Comparison of ENCODE assay signal across 2 cellular contexts in the genomic region with DNA sequence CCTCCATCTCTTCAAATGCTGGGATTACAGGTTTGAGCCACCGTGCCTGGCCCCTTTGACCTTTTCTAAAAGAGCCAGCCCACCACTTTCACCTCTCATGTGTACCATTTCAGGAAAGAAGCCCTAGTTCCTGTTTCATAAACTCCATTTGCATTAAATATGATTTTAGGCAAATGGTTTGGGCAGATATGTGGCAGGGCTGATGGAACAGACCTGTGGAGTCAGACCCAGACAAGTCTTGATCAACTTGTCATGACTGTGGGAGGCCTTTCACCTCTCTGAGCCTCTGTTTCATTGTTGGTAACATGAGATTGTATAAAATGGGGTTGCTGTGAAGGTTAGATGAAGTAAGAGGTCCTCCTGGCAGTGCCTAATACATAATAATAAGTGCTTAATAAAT.
A peak's percentile ranks its signal among the peaks of the same experiment; 100 is the strongest.
TF ChIP-seq lines count a peak whose summit lies in the region.

No MANE protein-coding gene starts in this region.

TF ChIP-seq in GM12878, 131 proteins besides CTCF, POLR2A, EP300 and RAD21 (continues in another document):
- TF ChIP-seq, protein P1, sequence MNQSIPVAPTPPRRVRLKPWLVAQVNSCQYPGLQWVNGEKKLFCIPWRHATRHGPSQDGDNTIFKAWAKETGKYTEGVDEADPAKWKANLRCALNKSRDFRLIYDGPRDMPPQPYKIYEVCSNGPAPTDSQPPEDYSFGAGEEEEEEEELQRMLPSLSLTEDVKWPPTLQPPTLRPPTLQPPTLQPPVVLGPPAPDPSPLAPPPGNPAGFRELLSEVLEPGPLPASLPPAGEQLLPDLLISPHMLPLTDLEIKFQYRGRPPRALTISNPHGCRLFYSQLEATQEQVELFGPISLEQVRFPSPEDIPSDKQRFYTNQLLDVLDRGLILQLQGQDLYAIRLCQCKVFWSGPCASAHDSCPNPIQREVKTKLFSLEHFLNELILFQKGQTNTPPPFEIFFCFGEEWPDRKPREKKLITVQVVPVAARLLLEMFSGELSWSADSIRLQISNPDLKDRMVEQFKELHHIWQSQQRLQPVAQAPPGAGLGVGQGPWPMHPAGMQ (IDR thresholded peaks at IDR 0.05; ENCODE audit: borderline replicate concordance): no peak
- TF ChIP-seq EGR1 (IDR thresholded peaks at IDR 0.05; ENCODE audit: borderline replicate concordance in 1 of 2, low read depth in 2 of 2, low read length in 2 of 2) (no peak), SREBF2 (IDR thresholded peaks at IDR 0.05; ENCODE audit: low read length) (no peak), MYC (IDR thresholded peaks at IDR 0.05; ENCODE audit: insufficient read depth, insufficient read length, insufficient replicate concordance, low read length, severe bottlenecking) (no peak), JUNB (IDR thresholded peaks at IDR 0.05) (no peak), FOXM1 (IDR thresholded peaks at IDR 0.05; ENCODE audit: low read depth, low read length) (no peak), NR2C1 (IDR thresholded peaks at IDR 0.05) (no peak), RBBP5 (conservative IDR thresholded peaks at IDR 0.05) (no peak), SPI1 (IDR thresholded peaks at IDR 0.05; ENCODE audit: borderline replicate concordance, insufficient read depth, low read depth, low read length) (peak; percentile 43; the same call in 1 of the 2 replicates), TBL1XR1 (IDR thresholded peaks at IDR 0.05; ENCODE audit: low read depth, low read length) (no peak), BMI1 (IDR thresholded peaks at IDR 0.05; ENCODE audit: borderline replicate concordance) (no peak), MTA3 (IDR thresholded peaks at IDR 0.05; ENCODE audit: borderline replicate concordance, low read length) (no peak), EED (IDR thresholded peaks at IDR 0.05; ENCODE audit: low read depth) (no peak), SP1 (IDR thresholded peaks at IDR 0.05; ENCODE audit: low read depth, low read length) (no peak), POU2F2 (IDR thresholded peaks at IDR 0.05; ENCODE audit: borderline replicate concordance, low read depth, low read length) (peak; percentile 79; the same call in 1 of the 3 replicates)
- TF ChIP-seq, protein P2, sequence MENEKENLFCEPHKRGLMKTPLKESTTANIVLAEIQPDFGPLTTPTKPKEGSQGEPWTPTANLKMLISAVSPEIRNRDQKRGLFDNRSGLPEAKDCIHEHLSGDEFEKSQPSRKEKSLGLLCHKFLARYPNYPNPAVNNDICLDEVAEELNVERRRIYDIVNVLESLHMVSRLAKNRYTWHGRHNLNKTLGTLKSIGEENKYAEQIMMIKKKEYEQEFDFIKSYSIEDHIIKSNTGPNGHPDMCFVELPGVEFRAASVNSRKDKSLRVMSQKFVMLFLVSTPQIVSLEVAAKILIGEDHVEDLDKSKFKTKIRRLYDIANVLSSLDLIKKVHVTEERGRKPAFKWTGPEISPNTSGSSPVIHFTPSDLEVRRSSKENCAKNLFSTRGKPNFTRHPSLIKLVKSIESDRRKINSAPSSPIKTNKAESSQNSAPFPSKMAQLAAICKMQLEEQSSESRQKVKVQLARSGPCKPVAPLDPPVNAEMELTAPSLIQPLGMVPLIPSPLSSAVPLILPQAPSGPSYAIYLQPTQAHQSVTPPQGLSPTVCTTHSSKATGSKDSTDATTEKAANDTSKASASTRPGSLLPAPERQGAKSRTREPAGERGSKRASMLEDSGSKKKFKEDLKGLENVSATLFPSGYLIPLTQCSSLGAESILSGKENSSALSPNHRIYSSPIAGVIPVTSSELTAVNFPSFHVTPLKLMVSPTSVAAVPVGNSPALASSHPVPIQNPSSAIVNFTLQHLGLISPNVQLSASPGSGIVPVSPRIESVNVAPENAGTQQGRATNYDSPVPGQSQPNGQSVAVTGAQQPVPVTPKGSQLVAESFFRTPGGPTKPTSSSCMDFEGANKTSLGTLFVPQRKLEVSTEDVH (IDR thresholded peaks at IDR 0.05; ENCODE audit: low read depth, partially characterized antibody): no peak
- TF ChIP-seq, protein P3, sequence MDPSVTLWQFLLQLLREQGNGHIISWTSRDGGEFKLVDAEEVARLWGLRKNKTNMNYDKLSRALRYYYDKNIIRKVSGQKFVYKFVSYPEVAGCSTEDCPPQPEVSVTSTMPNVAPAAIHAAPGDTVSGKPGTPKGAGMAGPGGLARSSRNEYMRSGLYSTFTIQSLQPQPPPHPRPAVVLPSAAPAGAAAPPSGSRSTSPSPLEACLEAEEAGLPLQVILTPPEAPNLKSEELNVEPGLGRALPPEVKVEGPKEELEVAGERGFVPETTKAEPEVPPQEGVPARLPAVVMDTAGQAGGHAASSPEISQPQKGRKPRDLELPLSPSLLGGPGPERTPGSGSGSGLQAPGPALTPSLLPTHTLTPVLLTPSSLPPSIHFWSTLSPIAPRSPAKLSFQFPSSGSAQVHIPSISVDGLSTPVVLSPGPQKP (IDR thresholded peaks at IDR 0.05; ENCODE audit: low read depth, low read length): no peak
- TF ChIP-seq, protein P4, sequence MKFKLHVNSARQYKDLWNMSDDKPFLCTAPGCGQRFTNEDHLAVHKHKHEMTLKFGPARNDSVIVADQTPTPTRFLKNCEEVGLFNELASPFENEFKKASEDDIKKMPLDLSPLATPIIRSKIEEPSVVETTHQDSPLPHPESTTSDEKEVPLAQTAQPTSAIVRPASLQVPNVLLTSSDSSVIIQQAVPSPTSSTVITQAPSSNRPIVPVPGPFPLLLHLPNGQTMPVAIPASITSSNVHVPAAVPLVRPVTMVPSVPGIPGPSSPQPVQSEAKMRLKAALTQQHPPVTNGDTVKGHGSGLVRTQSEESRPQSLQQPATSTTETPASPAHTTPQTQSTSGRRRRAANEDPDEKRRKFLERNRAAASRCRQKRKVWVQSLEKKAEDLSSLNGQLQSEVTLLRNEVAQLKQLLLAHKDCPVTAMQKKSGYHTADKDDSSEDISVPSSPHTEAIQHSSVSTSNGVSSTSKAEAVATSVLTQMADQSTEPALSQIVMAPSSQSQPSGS (IDR thresholded peaks at IDR 0.05; ENCODE audit: low read length): no peak
- TF ChIP-seq, protein P5, sequence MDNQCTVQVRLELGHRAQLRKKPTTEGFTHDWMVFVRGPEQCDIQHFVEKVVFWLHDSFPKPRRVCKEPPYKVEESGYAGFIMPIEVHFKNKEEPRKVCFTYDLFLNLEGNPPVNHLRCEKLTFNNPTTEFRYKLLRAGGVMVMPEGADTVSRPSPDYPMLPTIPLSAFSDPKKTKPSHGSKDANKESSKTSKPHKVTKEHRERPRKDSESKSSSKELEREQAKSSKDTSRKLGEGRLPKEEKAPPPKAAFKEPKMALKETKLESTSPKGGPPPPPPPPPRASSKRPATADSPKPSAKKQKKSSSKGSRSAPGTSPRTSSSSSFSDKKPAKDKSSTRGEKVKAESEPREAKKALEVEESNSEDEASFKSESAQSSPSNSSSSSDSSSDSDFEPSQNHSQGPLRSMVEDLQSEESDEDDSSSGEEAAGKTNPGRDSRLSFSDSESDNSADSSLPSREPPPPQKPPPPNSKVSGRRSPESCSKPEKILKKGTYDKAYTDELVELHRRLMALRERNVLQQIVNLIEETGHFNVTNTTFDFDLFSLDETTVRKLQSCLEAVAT (IDR thresholded peaks at IDR 0.05): peak; percentile 93
- TF ChIP-seq, protein P6, sequence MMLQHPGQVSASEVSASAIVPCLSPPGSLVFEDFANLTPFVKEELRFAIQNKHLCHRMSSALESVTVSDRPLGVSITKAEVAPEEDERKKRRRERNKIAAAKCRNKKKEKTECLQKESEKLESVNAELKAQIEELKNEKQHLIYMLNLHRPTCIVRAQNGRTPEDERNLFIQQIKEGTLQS (IDR thresholded peaks at IDR 0.05; ENCODE audit: borderline replicate concordance, extremely low read depth, low read depth, low read length): no peak

TF ChIP-seq in HepG2, 621 proteins besides CTCF, POLR2A, EP300 and RAD21:
- TF ChIP-seq MTF2 (CRISPR knock-in tag; IDR thresholded peaks at IDR 0.05; ENCODE audit: borderline replicate concordance) (no peak), MBNL3 (CRISPR knock-in tag; conservative IDR thresholded peaks at IDR 0.05) (no peak), NPAS2 (CRISPR knock-in tag; IDR thresholded peaks at IDR 0.05; ENCODE audit: borderline replicate concordance) (no peak), ZFYVE20 (CRISPR knock-in tag; IDR thresholded peaks at IDR 0.05; ENCODE audit: borderline replicate concordance, low read depth) (no peak), HNRNPH1 (optimal IDR thresholded peaks at IDR 0.05; ENCODE audit: low read depth, low read length) (no peak), CENPX (CRISPR knock-in tag; IDR thresholded peaks at IDR 0.05) (no peak), MEF2D (CRISPR knock-in tag; IDR thresholded peaks at IDR 0.05) (no peak), BHLHE40 (IDR thresholded peaks at IDR 0.05; ENCODE audit: low read length) (no peak), ARNT (IDR thresholded peaks at IDR 0.05) (no peak), FOXA3 (CRISPR knock-in tag; IDR thresholded peaks at IDR 0.05) (no peak), SRSF9 (IDR thresholded peaks at IDR 0.05; ENCODE audit: borderline replicate concordance, insufficient read depth, low read depth, low read length, poor library complexity, severe bottlenecking) (no peak), ZNF614 (CRISPR knock-in tag; IDR thresholded peaks at IDR 0.05; ENCODE audit: borderline replicate concordance) (no peak), EED (CRISPR knock-in tag; IDR thresholded peaks at IDR 0.05) (no peak), ZNF468 (CRISPR knock-in tag; IDR thresholded peaks at IDR 0.05) (no peak), GATA4 (IDR thresholded peaks at IDR 0.05; ENCODE audit: borderline replicate concordance, low read depth) (no peak)
- TF ChIP-seq, protein P7, sequence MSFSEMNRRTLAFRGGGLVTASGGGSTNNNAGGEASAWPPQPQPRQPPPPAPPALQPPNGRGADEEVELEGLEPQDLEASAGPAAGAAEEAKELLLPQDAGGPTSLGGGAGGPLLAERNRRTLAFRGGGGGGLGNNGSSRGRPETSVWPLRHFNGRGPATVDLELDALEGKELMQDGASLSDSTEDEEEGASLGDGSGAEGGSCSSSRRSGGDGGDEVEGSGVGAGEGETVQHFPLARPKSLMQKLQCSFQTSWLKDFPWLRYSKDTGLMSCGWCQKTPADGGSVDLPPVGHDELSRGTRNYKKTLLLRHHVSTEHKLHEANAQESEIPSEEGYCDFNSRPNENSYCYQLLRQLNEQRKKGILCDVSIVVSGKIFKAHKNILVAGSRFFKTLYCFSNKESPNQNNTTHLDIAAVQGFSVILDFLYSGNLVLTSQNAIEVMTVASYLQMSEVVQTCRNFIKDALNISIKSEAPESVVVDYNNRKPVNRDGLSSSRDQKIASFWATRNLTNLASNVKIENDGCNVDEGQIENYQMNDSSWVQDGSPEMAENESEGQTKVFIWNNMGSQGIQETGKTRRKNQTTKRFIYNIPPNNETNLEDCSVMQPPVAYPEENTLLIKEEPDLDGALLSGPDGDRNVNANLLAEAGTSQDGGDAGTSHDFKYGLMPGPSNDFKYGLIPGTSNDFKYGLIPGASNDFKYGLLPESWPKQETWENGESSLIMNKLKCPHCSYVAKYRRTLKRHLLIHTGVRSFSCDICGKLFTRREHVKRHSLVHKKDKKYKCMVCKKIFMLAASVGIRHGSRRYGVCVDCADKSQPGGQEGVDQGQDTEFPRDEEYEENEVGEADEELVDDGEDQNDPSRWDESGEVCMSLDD (CRISPR knock-in tag; IDR thresholded peaks at IDR 0.05; ENCODE audit: borderline replicate concordance): no peak
- TF ChIP-seq, protein P8, sequence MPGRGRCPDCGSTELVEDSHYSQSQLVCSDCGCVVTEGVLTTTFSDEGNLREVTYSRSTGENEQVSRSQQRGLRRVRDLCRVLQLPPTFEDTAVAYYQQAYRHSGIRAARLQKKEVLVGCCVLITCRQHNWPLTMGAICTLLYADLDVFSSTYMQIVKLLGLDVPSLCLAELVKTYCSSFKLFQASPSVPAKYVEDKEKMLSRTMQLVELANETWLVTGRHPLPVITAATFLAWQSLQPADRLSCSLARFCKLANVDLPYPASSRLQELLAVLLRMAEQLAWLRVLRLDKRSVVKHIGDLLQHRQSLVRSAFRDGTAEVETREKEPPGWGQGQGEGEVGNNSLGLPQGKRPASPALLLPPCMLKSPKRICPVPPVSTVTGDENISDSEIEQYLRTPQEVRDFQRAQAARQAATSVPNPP (CRISPR knock-in tag; IDR thresholded peaks at IDR 0.05): no peak
- TF ChIP-seq, protein P9, sequence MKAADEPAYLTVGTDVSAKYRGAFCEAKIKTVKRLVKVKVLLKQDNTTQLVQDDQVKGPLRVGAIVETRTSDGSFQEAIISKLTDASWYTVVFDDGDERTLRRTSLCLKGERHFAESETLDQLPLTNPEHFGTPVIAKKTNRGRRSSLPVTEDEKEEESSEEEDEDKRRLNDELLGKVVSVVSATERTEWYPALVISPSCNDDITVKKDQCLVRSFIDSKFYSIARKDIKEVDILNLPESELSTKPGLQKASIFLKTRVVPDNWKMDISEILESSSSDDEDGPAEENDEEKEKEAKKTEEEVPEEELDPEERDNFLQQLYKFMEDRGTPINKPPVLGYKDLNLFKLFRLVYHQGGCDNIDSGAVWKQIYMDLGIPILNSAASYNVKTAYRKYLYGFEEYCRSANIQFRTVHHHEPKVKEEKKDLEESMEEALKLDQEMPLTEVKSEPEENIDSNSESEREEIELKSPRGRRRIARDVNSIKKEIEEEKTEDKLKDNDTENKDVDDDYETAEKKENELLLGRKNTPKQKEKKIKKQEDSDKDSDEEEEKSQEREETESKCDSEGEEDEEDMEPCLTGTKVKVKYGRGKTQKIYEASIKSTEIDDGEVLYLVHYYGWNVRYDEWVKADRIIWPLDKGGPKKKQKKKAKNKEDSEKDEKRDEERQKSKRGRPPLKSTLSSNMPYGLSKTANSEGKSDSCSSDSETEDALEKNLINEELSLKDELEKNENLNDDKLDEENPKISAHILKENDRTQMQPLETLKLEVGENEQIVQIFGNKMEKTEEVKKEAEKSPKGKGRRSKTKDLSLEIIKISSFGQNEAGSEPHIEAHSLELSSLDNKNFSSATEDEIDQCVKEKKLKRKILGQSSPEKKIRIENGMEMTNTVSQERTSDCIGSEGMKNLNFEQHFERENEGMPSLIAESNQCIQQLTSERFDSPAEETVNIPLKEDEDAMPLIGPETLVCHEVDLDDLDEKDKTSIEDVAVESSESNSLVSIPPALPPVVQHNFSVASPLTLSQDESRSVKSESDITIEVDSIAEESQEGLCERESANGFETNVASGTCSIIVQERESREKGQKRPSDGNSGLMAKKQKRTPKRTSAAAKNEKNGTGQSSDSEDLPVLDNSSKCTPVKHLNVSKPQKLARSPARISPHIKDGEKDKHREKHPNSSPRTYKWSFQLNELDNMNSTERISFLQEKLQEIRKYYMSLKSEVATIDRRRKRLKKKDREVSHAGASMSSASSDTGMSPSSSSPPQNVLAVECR (CRISPR knock-in tag; IDR thresholded peaks at IDR 0.05; ENCODE audit: borderline replicate concordance): no peak
- TF ChIP-seq, protein P10, sequence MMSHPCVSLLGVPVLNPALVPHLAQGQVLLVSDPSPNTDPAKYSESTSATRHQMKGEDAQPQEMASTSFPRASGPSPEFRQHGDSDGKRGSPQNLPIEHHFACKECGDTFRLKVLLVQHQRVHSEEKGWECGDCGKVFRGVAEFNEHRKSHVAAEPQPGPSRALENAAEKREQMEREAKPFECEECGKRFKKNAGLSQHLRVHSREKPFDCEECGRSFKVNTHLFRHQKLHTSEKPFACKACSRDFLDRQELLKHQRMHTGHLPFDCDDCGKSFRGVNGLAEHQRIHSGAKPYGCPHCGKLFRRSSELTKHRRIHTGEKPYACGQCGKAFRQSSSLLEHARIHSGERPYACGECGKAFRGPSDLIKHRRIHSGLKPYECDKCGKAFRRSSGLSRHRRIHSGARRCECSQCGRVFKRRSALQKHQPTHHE (CRISPR knock-in tag; IDR thresholded peaks at IDR 0.05; ENCODE audit: borderline replicate concordance): no peak
